1 cellular context compared by ENCODE assay signal in genomic region chr16:74740795-74741304, GRCh38.
TF ChIP-seq lines count a peak whose summit lies in the region.

No MANE protein-coding gene starts in this region.

TF ChIP-seq in K562, 482 proteins besides CTCF, POLR2A, EP300 and RAD21:
- TF ChIP-seq GABPA (tag; conservative IDR thresholded peaks at IDR 0.05; ENCODE audit: low read depth) = no peak
- TF ChIP-seq NFIC (IDR thresholded peaks at IDR 0.05) = peak; percentile 71
- no peak for TF ChIP-seq NBN (IDR thresholded peaks at IDR 0.05; ENCODE audit: low read depth)
- TF ChIP-seq ATF1 (CRISPR knock-in tag; IDR thresholded peaks at IDR 0.05) = no peak
- peak; percentile 36; the same call in 1 of the 2 replicates for TF ChIP-seq ATF1 (tag; IDR thresholded peaks at IDR 0.05)
- TF ChIP-seq CBFA2T2 (conservative IDR thresholded peaks at IDR 0.05) = no peak
- no peak for TF ChIP-seq SNAPC5 (CRISPR knock-in tag; IDR thresholded peaks at IDR 0.05)
- TF ChIP-seq GATAD2B (IDR thresholded peaks at IDR 0.05; ENCODE audit: borderline replicate concordance) = no peak
TF ChIP-seq in K562: peak in this region for 2.
